Comparison of ENCODE assay signal across 25 cellular contexts in genomic region chr3:180570238-180570637, GRCh38. TPM values are rescaled to one million over a fixed set of nuclear protein-coding genes. Genes with fewer than 3 reads are reported as not detected.
DNase-seq lines count a peak whose midpoint lies in the region; ATAC-seq, FAIRE-seq and TF ChIP-seq lines count a peak whose summit lies in the region.
"Had no signal": no experiment of that assay in that cellular context is flagged by ENCODE, and none has a peak within 500 bp of the region (broad histone marks: within the 10 kb centered on the region; RNA-seq: fewer than 3 reads in every experiment).

No MANE protein-coding gene starts in this region.

- no peaks in the 10 kb centered on the region for H3K79me2 ChIP-seq in OCI-LY1 (ENCODE audit: insufficient read depth, low read length)

- intact Hi-C loops in kidney (cut with DNase I), result no loop called here

- H3K4me1 ChIP-seq in OCI-LY1 (ENCODE audit: insufficient read depth, low read length, severe bottlenecking), result peaks cover 14% of the 10 kb centered on the region
- no peaks in the 10 kb centered on the region for H3K4me1 ChIP-seq in kidney (ENCODE audit: control insufficient read depth in 1 of 2, insufficient read depth in 1 of 2, low read depth in 1 of 2, low read length in 2 of 2)
- H3K4me1 ChIP-seq: BLaER1 treated with 17β-estradiol and CSF1 and Interleukin-3, amounts not matched to agents 10 nM and 100 nM; Caco-2; SJCRH30 had no signal

- H3K27ac ChIP-seq in OCI-LY1 (ENCODE audit: low read depth, low read length, poor library complexity, severe bottlenecking) (no peak overlapping the region), kidney (ENCODE audit: low read depth in 2 of 2, low read length in 2 of 2) (no peak overlapping the region)
- H3K27ac ChIP-seq: 22Rv1; BLaER1 treated with 17β-estradiol and CSF1 and Interleukin-3, amounts not matched to agents 10 nM and 100 nM; SJCRH30 had no signal

- H3K4me2 ChIP-seq in OCI-LY1 (ENCODE audit: low read length), result peak overlapping the region; percentile 1; the same call in 1 of the 2 replicates
- H3K4me2 ChIP-seq: BLaER1 treated with 17β-estradiol and CSF1 and Interleukin-3, amounts not matched to agents 10 nM and 100 nM; GM23338 had no signal

- H3K27me3 Mint-ChIP-seq in memory B cell, result peaks cover 4% of the 10 kb centered on the region

- H3K4me3 ChIP-seq in OCI-LY1 (ENCODE audit: low read depth, low read length, poor library complexity, severe bottlenecking) (no peak overlapping the region), kidney (ENCODE audit: low read length in 2 of 2) (no peak overlapping the region)
- H3K4me3 ChIP-seq: BLaER1 treated with 17β-estradiol and CSF1 and Interleukin-3, amounts not matched to agents 10 nM and 100 nM; GM23338; SJCRH30 had no signal

- no peak for ATAC-seq in memory B cell (ENCODE audit: low read depth)
- ATAC-seq in HG03159 (IDR thresholded peaks at IDR 0.05; ENCODE audit: unreplicated experiment), result no peak
- ATAC-seq: GM23338, Panc1 had no signal

- DNase-seq in SIG-M5 treated with dmso at 0.1 percent for 504 hours (lab: John Stamatoyannopoulos, UW; ENCODE audit: unreplicated experiment) (peak; percentile 45), SIG-M5 (lab: John Stamatoyannopoulos, UW) (no peak), MV-4-11 (lab: John Stamatoyannopoulos, UW) (peak; percentile 69), memory B cell (ENCODE audit: low spot score in 2 of 2) (no peak), amniotic stem cell (lab: John Stamatoyannopoulos, UW) (no peak), kidney (no peak)
- DNase-seq: Caco-2; CD4-positive, alpha-beta memory T cell; DMS 273 treated with DMSO at 0.1 percent for 48 hours; DMS79 treated with DMSO at 0.1 percent for 48 hours; HCEC 1CT; IMR-90; Kasumi-1; NCI-H1092 treated with DMSO at 0.1 percent for 48 hours; NCI-H1436 treated with DMSO at 0.1 percent for 48 hours; NCI-H1930; NCI-H69; SJCRH30; T-helper 1 cell had no signal

- no peak overlapping the region for H3K9ac ChIP-seq in OCI-LY1 (ENCODE audit: low read length)
- H3K9ac ChIP-seq in kidney (ENCODE audit: low read length in 2 of 2), result no peak overlapping the region
- H3K9ac ChIP-seq: BLaER1 treated with 17β-estradiol and CSF1 and Interleukin-3, amounts not matched to agents 10 nM and 100 nM had no signal

- FAIRE-seq in kidney (lab: Jason Lieb, UNC), result no peak

- no peaks in the 10 kb centered on the region for H3K9me2 ChIP-seq in OCI-LY1 (ENCODE audit: low read depth, low read length)

- peak overlapping the region; percentile 33 for H3K4me3 Mint-ChIP-seq in memory B cell
- H3K4me3 Mint-ChIP-seq: CD4-positive, alpha-beta memory T cell; GM23338 had no signal

- no peaks in the 10 kb centered on the region for H4K20me1 ChIP-seq in OCI-LY1 (ENCODE audit: insufficient read depth, low read length)
- H4K20me1 ChIP-seq: BLaER1 treated with 17β-estradiol and CSF1 and Interleukin-3, amounts not matched to agents 10 nM and 100 nM had no signal

- no peaks in the 10 kb centered on the region for H3K36me3 Mint-ChIP-seq in memory B cell
- H3K36me3 Mint-ChIP-seq: CD4-positive, alpha-beta memory T cell had no signal

- H3K27ac Mint-ChIP-seq in memory B cell, result no peak overlapping the region
- H3K27ac Mint-ChIP-seq: GM23338 had no signal

- no peak for TF ChIP-seq CTCF in OCI-LY1 (IDR thresholded peaks at IDR 0.05; ENCODE audit: low read length)
- TF ChIP-seq CTCF in kidney (IDR thresholded peaks at IDR 0.05; ENCODE audit: borderline replicate concordance, extremely low read depth, insufficient read depth), result no peak

- no peaks in the 10 kb centered on the region for H3F3A ChIP-seq in OCI-LY1 (ENCODE audit: insufficient read depth, low read length)

- H3K36me3 ChIP-seq in OCI-LY1 (ENCODE audit: insufficient read depth, low read length), result no peaks in the 10 kb centered on the region
- no peaks in the 10 kb centered on the region for H3K36me3 ChIP-seq in kidney (ENCODE audit: control insufficient read depth in 1 of 2, insufficient read depth in 2 of 2, low read length in 2 of 2)
- H3K36me3 ChIP-seq: BLaER1 treated with 17β-estradiol and CSF1 and Interleukin-3, amounts not matched to agents 10 nM and 100 nM; SJCRH30 had no signal

- H3K9me3 ChIP-seq in OCI-LY1 (ENCODE audit: low read length) (no peaks in the 10 kb centered on the region), kidney (ENCODE audit: control insufficient read depth in 1 of 2, low read length in 2 of 2) (no peaks in the 10 kb centered on the region)
- H3K9me3 ChIP-seq: BLaER1 treated with 17β-estradiol and CSF1 and Interleukin-3, amounts not matched to agents 10 nM and 100 nM; Caco-2; SJCRH30 had no signal

- no peaks in the 10 kb centered on the region; the same call in 1 of the 2 replicates for H3K27me3 ChIP-seq in OCI-LY1 (ENCODE audit: insufficient read depth, low read length)
- H3K27me3 ChIP-seq: BLaER1 treated with 17β-estradiol and CSF1 and Interleukin-3, amounts not matched to agents 10 nM and 100 nM; SJCRH30 had no signal

- H3K4me1 Mint-ChIP-seq in memory B cell, result no peaks in the 10 kb centered on the region

- H3K9me3 Mint-ChIP-seq in memory B cell, result no peaks in the 10 kb centered on the region
- H3K9me3 Mint-ChIP-seq: GM23338 had no signal

- no peak overlapping the region for H2AFZ ChIP-seq in OCI-LY1 (ENCODE audit: low read length)
- H2AFZ ChIP-seq: GM23338 had no signal

RNA-seq across cellular contexts. Expression of gene TTC14, which starts 31.7 kb away (rescaled TPM):
- 52.8 TPM for total RNA-seq in kidney
- polyA plus RNA-seq in kidney (ENCODE audit: insufficient read depth, low read depth, low replicate concordance), result 28.5 TPM

Comparison
In these comparisons a context has a peak if more than half of its experiments do, and no peak if none do; other contexts are left out.
1. DNase-seq: peak in SIG-M5 treated with dmso at 0.1 percent for 504 hours (single experiment) and MV-4-11 (single experiment); none in SIG-M5 (single experiment), memory B cell (0 of 2), amniotic stem cell (single experiment) and kidney (single experiment).